ENCODE assay signal across 36 cellular contexts in genomic region chr2:158113896-158114295, GRCh38. TPM values are rescaled to one million over a fixed set of nuclear protein-coding genes. Genes with fewer than 3 reads are reported as not detected.
A peak's percentile ranks its signal among the peaks of the same experiment; 100 is the strongest.
DNase-seq lines count a peak whose midpoint lies in the region; ATAC-seq and TF ChIP-seq lines count a peak whose summit lies in the region.
"Had no signal": no experiment of that assay in that cellular context is flagged by ENCODE, and none has a peak within 500 bp of the region (broad histone marks: within the 10 kb centered on the region; RNA-seq: fewer than 3 reads in every experiment).

No MANE protein-coding gene starts in this region.

- H3K27me3 ChIP-seq in SJCRH30 (no peaks in the 10 kb centered on the region), spleen (replicated peaks in 1 of 7) (no peaks in the 10 kb centered on the region), ovary (no peaks in the 10 kb centered on the region)
- H3K27me3 ChIP-seq: Peyer's patch had no signal

- intact Hi-C loops in spleen (cut with DNase I; ENCODE audit: low total_unique reads) (no loop called here), ovary (cut with DNase I) (no loop called here)

- TF ChIP-seq CTCF in spleen (IDR thresholded peaks at IDR 0.05 in 8 of 11, conservative IDR thresholded peaks at IDR 0.05 in 3 of 11), result no peak
- TF ChIP-seq CTCF in ovary (IDR thresholded peaks at IDR 0.05), result no peak

- H3K27ac ChIP-seq in SJCRH30 (peak overlapping the region; percentile 42), spleen (peak overlapping the region in 6 of 8 donors; percentile 67 to 88 (median 84)), ovary (no peak overlapping the region)
- H3K27ac ChIP-seq: 22Rv1, C4-2B, coronary artery, Peyer's patch had no signal

- TF ChIP-seq POLR2A in spleen (IDR thresholded peaks at IDR 0.05) (no peak), ovary (IDR thresholded peaks at IDR 0.05) (no peak)

- 41 to 78% (median 58%) methylated on average over 4 of the region's 4 CpGs for WGBS in spleen, 5 donors
- 84 to 91% (median 85%) methylated on average over 4 of the region's 4 CpGs for WGBS in ovary, 3 donors

- DNase-seq in NCI-H1105 treated with DMSO at 0.1 percent for 48 hours (lab: John Stamatoyannopoulos, UW), result peak; percentile 6
- no peak for DNase-seq in NCI-H1105 (lab: John Stamatoyannopoulos, UW)
- DNase-seq in SJCRH30, result no peak
- peak; percentile 12 for DNase-seq in fibroblast of gingiva (ENCODE audit: low read depth)
- no peak for DNase-seq in spleen
- no peak for DNase-seq in ovary
- DNase-seq in ecto neural progenitor cell (ENCODE audit: low spot score), result no peak
- DNase-seq: activated CD4-positive, CD25-positive, alpha-beta regulatory T cell; activated gamma-delta T cell; activated naive CD8-positive, alpha-beta T cell treated with anti-CD3 and anti-CD28 coated beads for 36 hours; activated T-cell treated with anti-CD3 and anti-CD28 coated beads, Interleukin-2, amount 50 U/mL, for 4 hours; caudate nucleus; effector memory CD4-positive, alpha-beta T cell; IMR-90; islet precursor cell; left ventricle myocardium superior; NCI-H1092 treated with DMSO at 0.1 percent for 48 hours; NCI-H2029; NCI-H2227 treated with DMSO at 0.1 percent for 48 hours; NCI-H526 treated with DMSO at 0.1 percent for 48 hours; occipital lobe; Peyer's patch; SHP77 treated with DMSO at 0.1 percent for 48 hours; T-cell; trophoblast cell had no signal

- ATAC-seq in GM18511 (IDR thresholded peaks at IDR 0.05; ENCODE audit: unreplicated experiment), result no peak
- ATAC-seq: activated T-cell treated with anti-CD3 and anti-CD28 coated beads, Interleukin-2, amount 50 U/mL, for 4 hours; left ventricle myocardium superior; stimulated activated memory B cell treated with anti-CD40 and anti-IgM and Interleukin-4, amounts not matched to agents 10 μg/mL and 1 μg/mL and 100 μg/mL, for 72 hours; T-cell had no signal

- H3K4me3 ChIP-seq in SJCRH30 (no peak overlapping the region), spleen (peak overlapping the region in 1 of 8 donors; percentile 46), ovary (no peak overlapping the region)
- H3K4me3 ChIP-seq: coronary artery, Peyer's patch had no signal

- H3K9me3 ChIP-seq in SJCRH30 (replicated peaks), result no peaks in the 10 kb centered on the region
- peaks cover 0 to 3% (median 0%) of the 10 kb centered on the region in 8 donors for H3K9me3 ChIP-seq in spleen
- no peaks in the 10 kb centered on the region for H3K9me3 ChIP-seq in ovary
- H3K9me3 ChIP-seq: Peyer's patch had no signal

- no peaks in the 10 kb centered on the region for H3K36me3 ChIP-seq in SJCRH30
- no peaks in the 10 kb centered on the region for H3K36me3 ChIP-seq in spleen
- H3K36me3 ChIP-seq in ovary, result no peaks in the 10 kb centered on the region
- H3K36me3 ChIP-seq: Peyer's patch had no signal

- peaks cover 21% of the 10 kb centered on the region for H3K4me1 ChIP-seq in SJCRH30
- H3K4me1 ChIP-seq in spleen, result peaks cover 0 to 4% (median 0%) of the 10 kb centered on the region in 6 donors
- no peaks in the 10 kb centered on the region for H3K4me1 ChIP-seq in ovary (ENCODE audit: insufficient read depth)
- H3K4me1 ChIP-seq: Peyer's patch had no signal

- TF ChIP-seq EP300 in ovary (IDR thresholded peaks at IDR 0.05), result no peak

RNA-seq across cellular contexts. Expression of gene UPP2, which starts 12.2 kb away (rescaled TPM):
- not detected in 2 replicates for total RNA-seq in SJCRH30 (2014; rRNA removed; shearing (Covaris generic))
- total RNA-seq in spleen (not detected), ovary (under 1 TPM in 5 of 7 donors, not detected in 2; 0.10 to 0.28 (median 0.17) TPM)
- polyA plus RNA-seq in spleen (under 1 TPM in 1 of 3 donors, not detected in 2; 0.02 TPM), ovary (under 1 TPM in 1 of 2 donors, not detected in 1; 0.08 TPM)
- total RNA-seq: activated naive CD8-positive, alpha-beta T cell treated with anti-CD3 and anti-CD28 coated beads for 36 hours; activated T-cell treated with anti-CD3 and anti-CD28 coated beads, Interleukin-2, amount 50 U/mL, for 4 hours; astrocyte; epithelial cell of proximal tubule; G401; IMR-90; left ventricle myocardium superior; mesothelial cell of epicardium; Peyer's patch; pulmonary artery endothelial cell; subcutaneous adipose tissue; T-cell had no signal
- polyA plus RNA-seq: IMR-90 had no signal

Comparison
In these comparisons a context has a peak if more than half of its experiments do, and no peak if none do; other contexts are left out.
1. DNase-seq: peak in NCI-H1105 treated with DMSO at 0.1 percent for 48 hours (single experiment) and fibroblast of gingiva (single experiment); none in NCI-H1105 (single experiment), SJCRH30 (0 of 2), spleen (single experiment), ovary (0 of 5) and ecto neural progenitor cell (single experiment).
2. H3K27ac ChIP-seq: peak in SJCRH30 (single experiment) and spleen (6 of 8); none in ovary (0 of 2).